Comparison of ENCODE assay signal across 1 cellular context in genomic region chr22:41951898-41952474, GRCh38.
TF ChIP-seq lines count a peak whose summit lies in the region.

SMIM45 (plus strand) TSS chr22:41952150.

TF ChIP-seq in K562, 482 proteins besides CTCF, POLR2A, EP300 and RAD21 (continued from another document):
- TF ChIP-seq MGA (IDR thresholded peaks at IDR 0.05) (no peak), STAT5A (IDR thresholded peaks at IDR 0.05; ENCODE audit: borderline replicate concordance, low read length) (no peak), RAD51 (IDR thresholded peaks at IDR 0.05; ENCODE audit: borderline replicate concordance, low read depth) (peak; percentile 36; the same call in 1 of the 2 replicates), USF1 (CRISPR knock-in tag; IDR thresholded peaks at IDR 0.05) (peak; percentile 56)
